Comparison of ENCODE assay signal across 8 cellular contexts in the genomic region with DNA sequence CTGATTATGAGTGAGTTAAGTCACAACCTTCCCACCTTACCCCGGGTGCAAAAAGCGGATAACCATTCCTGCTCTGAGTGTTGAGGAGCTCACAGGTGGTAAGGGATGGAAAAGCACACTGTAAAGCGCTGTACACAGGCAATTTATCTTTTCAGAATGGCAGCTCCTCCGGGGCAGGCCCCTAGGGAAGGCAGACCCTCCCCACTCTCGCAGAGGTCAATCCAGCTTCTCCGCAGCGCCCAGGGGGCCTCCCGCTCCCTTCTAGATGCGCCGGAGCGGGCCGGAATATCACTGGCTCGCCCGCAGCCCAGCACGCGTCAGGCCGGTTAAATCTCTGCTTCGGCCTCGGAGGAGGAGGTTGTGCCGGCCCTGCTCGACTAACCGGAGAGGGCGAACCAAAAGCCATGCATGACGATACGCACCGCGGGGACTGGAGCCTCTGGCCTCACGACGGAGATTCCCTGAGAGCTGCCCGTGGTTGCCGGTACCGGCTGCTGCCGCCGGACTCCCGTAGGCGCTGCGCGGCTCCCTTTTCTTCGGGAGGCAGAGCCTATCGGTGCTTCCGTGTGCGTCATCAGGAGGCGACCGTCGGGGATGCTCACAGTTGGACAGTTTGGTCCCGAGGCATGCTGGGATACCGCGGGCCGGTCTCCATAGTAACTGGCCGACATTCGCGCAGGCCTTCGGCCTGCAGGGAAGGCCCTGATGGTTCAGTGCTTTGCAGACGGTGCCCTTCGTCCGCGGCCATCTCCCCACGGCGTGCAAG. TPM values are rescaled to one million over a fixed set of nuclear protein-coding genes. Genes with fewer than 3 reads are reported as not detected.
DNase-seq lines count a peak whose midpoint lies in the region; ATAC-seq and TF ChIP-seq lines count a peak whose summit lies in the region.

Gene BRMS1 (minus strand): TSS at position 555 of the 766 bp plus-strand sequence. CDS start 2,870 bp downstream, outside the sequence.

- H3K4me3 Mint-ChIP-seq in dendritic cell treated with granulocyte-macrophage colony-stimulating factor and Interleukin-4, amounts not matched to agents 40 ng/mL and 50 ng/mL, for 4 days = peak within 1 kb of the TSS; percentile 91

- peaks cover 43 to 53% (median 49%) of the 10 kb centered on the region in 10 experiments for H3K4me1 ChIP-seq in BLaER1 treated with 17β-estradiol and CSF1 and Interleukin-3, amounts not matched to agents 10 nM and 100 nM
- H3K4me1 ChIP-seq in left lung = peaks cover 27 to 44% of the 10 kb centered on the region in 2 donors

- peaks cover 27 to 41% (median 36%) of the 10 kb centered on the region in 11 experiments for H3K36me3 ChIP-seq in BLaER1 treated with 17β-estradiol and CSF1 and Interleukin-3, amounts not matched to agents 10 nM and 100 nM
- H3K36me3 ChIP-seq in left lung = peaks cover 0 to 30% of the 10 kb centered on the region in 2 donors

- peaks cover 45% of the 10 kb centered on the region for H3K4me1 Mint-ChIP-seq in dendritic cell treated with granulocyte-macrophage colony-stimulating factor and Interleukin-4, amounts not matched to agents 40 ng/mL and 50 ng/mL, for 4 days (ENCODE audit: low read depth)

- H3K4me3 ChIP-seq in BLaER1 treated with 17β-estradiol and CSF1 and Interleukin-3, amounts not matched to agents 10 nM and 100 nM = peak within 1 kb of the TSS; percentile 79 to 98 (median 92)
- peak within 1 kb of the TSS; percentile 65 to 86 for H3K4me3 ChIP-seq in left lung

- peaks cover 48% of the 10 kb centered on the region for H3K36me3 Mint-ChIP-seq in dendritic cell treated with granulocyte-macrophage colony-stimulating factor and Interleukin-4, amounts not matched to agents 40 ng/mL and 50 ng/mL, for 4 days (ENCODE audit: low read depth)

- H3K27me3 Mint-ChIP-seq in dendritic cell treated with granulocyte-macrophage colony-stimulating factor and Interleukin-4, amounts not matched to agents 40 ng/mL and 50 ng/mL, for 4 days = peaks cover 21% of the 10 kb centered on the region

- intact Hi-C loops in dendritic cell treated with granulocyte-macrophage colony-stimulating factor and Interleukin-4, amounts not matched to agents 40 ng/mL and 50 ng/mL, for 4 days (cut with micrococcal nuclease) = no loop called here
- intact Hi-C loops in left lung (cut with DNase I) = no loop called here

- peak in 1 of 2 donors; percentile 36 for TF ChIP-seq CTCF in left lung (IDR thresholded peaks at IDR 0.05)

- no peaks in the 10 kb centered on the region for H3K9me3 ChIP-seq in BLaER1 treated with 17β-estradiol and CSF1 and Interleukin-3, amounts not matched to agents 10 nM and 100 nM (replicated peaks in 1 of 11)
- H3K9me3 ChIP-seq in left lung = no peaks in the 10 kb centered on the region

- peak; percentile 83 for DNase-seq in NCI-H748 treated with DMSO at 0.1 percent for 48 hours (lab: John Stamatoyannopoulos, UW)
- peak; percentile 84 to 95 for DNase-seq in activated CD4-positive, alpha-beta T cell treated with anti-CD3 and anti-CD28 coated beads, Interleukin-2, amount 50 U/mL, for 24 hours (ENCODE audit: low read depth in 1 of 2, low spot score in 1 of 2)
- peak; percentile 99 to 100 for DNase-seq in left lung
- peak; percentile 95 for DNase-seq in stimulated activated CD4-positive, alpha-beta T cell treated with anti-CD3 and anti-CD28 coated beads, Interleukin-2, amount 100 ng/mL, for 4 hours (ENCODE audit: low read depth)

- H3K27ac Mint-ChIP-seq in dendritic cell treated with granulocyte-macrophage colony-stimulating factor and Interleukin-4, amounts not matched to agents 40 ng/mL and 50 ng/mL, for 4 days = peak within 1 kb of the TSS; percentile 96

- H3K9ac ChIP-seq in BLaER1 treated with 17β-estradiol and CSF1 and Interleukin-3, amounts not matched to agents 10 nM and 100 nM = peak within 1 kb of the TSS; percentile 86 to 94 (median 91)

- peak within 1 kb of the TSS; percentile 89 to 100 (median 100) for H3K4me2 ChIP-seq in BLaER1 treated with 17β-estradiol and CSF1 and Interleukin-3, amounts not matched to agents 10 nM and 100 nM

- peaks cover 0 to 45% (median 17%) of the 10 kb centered on the region in 11 experiments; a peak in 14 of 22 replicates for H4K20me1 ChIP-seq in BLaER1 treated with 17β-estradiol and CSF1 and Interleukin-3, amounts not matched to agents 10 nM and 100 nM

- H3K27me3 ChIP-seq in BLaER1 treated with 17β-estradiol and CSF1 and Interleukin-3, amounts not matched to agents 10 nM and 100 nM = no peaks in the 10 kb centered on the region
- H3K27me3 ChIP-seq in left lung = peaks cover 0 to 6% of the 10 kb centered on the region in 2 donors

- H3K9me3 Mint-ChIP-seq in dendritic cell treated with granulocyte-macrophage colony-stimulating factor and Interleukin-4, amounts not matched to agents 40 ng/mL and 50 ng/mL, for 4 days = no peaks in the 10 kb centered on the region

- ATAC-seq in GM19351 (IDR thresholded peaks at IDR 0.05; ENCODE audit: unreplicated experiment) (peak; percentile 77), HG03521 (IDR thresholded peaks at IDR 0.05; ENCODE audit: unreplicated experiment) (peak; percentile 64), left lung (peak; percentile 85)

- peak within 1 kb of the TSS; percentile 65 to 85 (median 80) for H3K27ac ChIP-seq in BLaER1 treated with 17β-estradiol and CSF1 and Interleukin-3, amounts not matched to agents 10 nM and 100 nM
- peak within 1 kb of the TSS; percentile 65 to 86 for H3K27ac ChIP-seq in left lung

RNA-seq across cellular contexts. Expression of gene BRMS1, which starts in this region (rescaled TPM):
- 10 to 100 TPM; 28.7 to 34.3 TPM for total RNA-seq in left lung

Comparison
In these comparisons a context has a peak if more than half of its experiments do, and no peak if none do; other contexts are left out.
1. Peak in every context shown above with its lines: DNase-seq, ATAC-seq, H3K4me3 ChIP-seq and H3K27ac ChIP-seq.